9 cellular contexts compared by ENCODE assay signal in the genomic region with DNA sequence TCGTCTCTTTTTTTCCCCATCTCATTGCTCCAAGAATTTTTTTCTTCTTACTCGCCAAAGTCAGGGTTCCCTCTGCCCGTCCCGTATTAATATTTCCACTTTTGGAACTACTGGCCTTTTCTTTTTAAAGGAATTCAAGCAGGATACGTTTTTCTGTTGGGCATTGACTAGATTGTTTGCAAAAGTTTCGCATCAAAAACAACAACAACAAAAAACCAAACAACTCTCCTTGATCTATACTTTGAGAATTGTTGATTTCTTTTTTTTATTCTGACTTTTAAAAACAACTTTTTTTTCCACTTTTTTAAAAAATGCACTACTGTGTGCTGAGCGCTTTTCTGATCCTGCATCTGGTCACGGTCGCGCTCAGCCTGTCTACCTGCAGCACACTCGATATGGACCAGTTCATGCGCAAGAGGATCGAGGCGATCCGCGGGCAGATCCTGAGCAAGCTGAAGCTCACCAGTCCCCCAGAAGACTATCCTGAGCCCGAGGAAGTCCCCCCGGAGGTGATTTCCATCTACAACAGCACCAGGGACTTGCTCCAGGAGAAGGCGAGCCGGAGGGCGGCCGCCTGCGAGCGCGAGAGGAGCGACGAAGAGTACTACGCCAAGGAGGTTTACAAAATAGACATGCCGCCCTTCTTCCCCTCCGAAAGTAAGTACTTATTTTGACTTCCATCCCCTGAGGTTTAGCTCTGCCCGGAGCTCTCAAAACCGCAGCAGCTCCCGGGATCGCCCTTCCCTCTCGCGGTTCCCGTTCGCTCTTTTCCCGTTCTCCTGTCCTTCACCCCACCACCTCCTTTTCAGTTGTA. TPM values are rescaled to one million over a fixed set of nuclear protein-coding genes. Genes with fewer than 3 reads are reported as not detected.
DNase-seq lines count a peak whose midpoint lies in the region; ATAC-seq and TF ChIP-seq lines count a peak whose summit lies in the region.
"Had no signal": no experiment of that assay in that cellular context is flagged by ENCODE, and none has a peak within 500 bp of the region (broad histone marks: within the 10 kb centered on the region; RNA-seq: fewer than 3 reads in every experiment).

No MANE protein-coding gene starts in this region.

- TF ChIP-seq EP300 in upper lobe of left lung (IDR thresholded peaks at IDR 0.05), result no peak

- TF ChIP-seq POLR2A in upper lobe of left lung (IDR thresholded peaks at IDR 0.05), result no peak

- H3K27me3 ChIP-seq in MG63 (no peaks in the 10 kb centered on the region), lung (ENCODE audit: control insufficient read depth, insufficient read depth) (no peaks in the 10 kb centered on the region), upper lobe of left lung (no peaks in the 10 kb centered on the region)

- H3K4me1 ChIP-seq in lung (ENCODE audit: control insufficient read depth in 2 of 2, insufficient read depth in 2 of 2, low read length in 2 of 2) (peaks cover 0 to 2% of the 10 kb centered on the region in 2 donors), upper lobe of left lung (peaks cover 2 to 43% (median 12%) of the 10 kb centered on the region in 4 donors)

- ATAC-seq in lung (ENCODE audit: insufficient read depth, low FRiP score), result no peak
- ATAC-seq in upper lobe of left lung (ENCODE audit: low FRiP score in 2 of 2), result peak in 1 of 2 donors; percentile 5
- ATAC-seq in HG02588 (IDR thresholded peaks at IDR 0.05; ENCODE audit: unreplicated experiment), result no peak
- no peak for ATAC-seq in HG03354 (IDR thresholded peaks at IDR 0.05; ENCODE audit: poor library complexity, severe bottlenecking, unreplicated experiment)
- ATAC-seq in GM21786 (IDR thresholded peaks at IDR 0.05; ENCODE audit: unreplicated experiment), result no peak

- H3K27ac ChIP-seq in lung (ENCODE audit: low read depth in 1 of 2, low read length in 1 of 2) (peak overlapping the region; percentile 51 to 90), upper lobe of left lung (peak overlapping the region; percentile 73 to 88 (median 82))

- WGBS in lung, 2 donors, result 0 to 1% methylated on average over 39 of the region's 39 CpGs
- WGBS in upper lobe of left lung, 2 donors, result 1% methylated on average over 27 to 39 of the region's 39 CpGs

- TF ChIP-seq CTCF in choroid plexus epithelial cell (conservative IDR thresholded peaks at IDR 0.05; ENCODE audit: low read depth, low read length), result no peak
- TF ChIP-seq CTCF in lung (IDR thresholded peaks at IDR 0.05; ENCODE audit: control extremely low read depth, extremely low read depth), result no peak
- no peak for TF ChIP-seq CTCF in upper lobe of left lung (IDR thresholded peaks at IDR 0.05)

- H3K36me3 ChIP-seq in MG63 (peaks cover 6% of the 10 kb centered on the region), lung (ENCODE audit: control insufficient read depth in 2 of 2, insufficient read depth in 2 of 2, low read length in 2 of 2) (no peaks in the 10 kb centered on the region), upper lobe of left lung (no peaks in the 10 kb centered on the region)

- no peaks in the 10 kb centered on the region for H3K9me3 ChIP-seq in MG63
- H3K9me3 ChIP-seq in lung (ENCODE audit: control insufficient read depth in 2 of 2, insufficient read depth in 1 of 2, low read length in 1 of 2), result no peaks in the 10 kb centered on the region
- no peaks in the 10 kb centered on the region for H3K9me3 ChIP-seq in upper lobe of left lung

- DNase-seq in EH (ENCODE audit: low read depth), result peak; percentile 58
- DNase-seq in MG63, result peak; percentile 26
- no peak for DNase-seq in choroid plexus epithelial cell (ENCODE audit: low read depth)
- no peak for DNase-seq in lung (ENCODE audit: low spot score)
- DNase-seq in upper lobe of left lung, result peak; percentile 40 to 86

- peak overlapping the region; percentile 49 for H3K4me3 ChIP-seq in MG63
- H3K4me3 ChIP-seq in choroid plexus epithelial cell (ENCODE audit: low read depth, low read length), result peak overlapping the region; percentile 82
- H3K4me3 ChIP-seq in lung, result peak overlapping the region; percentile 64
- peak overlapping the region; percentile 52 to 72 (median 63) for H3K4me3 ChIP-seq in upper lobe of left lung

RNA-seq across cellular contexts. Expression of a gene that starts 1.5 kb away (rescaled TPM):
- 0.05 and 0.92 TPM in 2 replicates for total RNA-seq in MG63 (2014; rRNA removed; shearing (Covaris generic); ENCODE audit: low replicate concordance)
- total RNA-seq in lung, result 10 to 100 TPM in 1 of 2 donors, 1 to 10 TPM in 1; 4.4 to 53.7 TPM
- polyA plus RNA-seq in lung, result 1 to 10 TPM; 1.9 to 3.3 TPM
- 10 to 100 TPM in 3 of 6 donors, 1 to 10 TPM in 3; 4.2 to 13.7 (median 9.9) TPM for total RNA-seq in upper lobe of left lung
- total RNA-seq: T-helper 2 cell treated with Interferon-gamma antibody and Interleukin-4, amounts not matched to agents 100 ng/mL and 5 ng/mL, for 36 hours had no signal

Comparison
In these comparisons a context has a peak if more than half of its experiments do, and no peak if none do; other contexts are left out.
1. DNase-seq: peak in EH (single experiment), MG63 (single experiment) and upper lobe of left lung (2 of 2); none in choroid plexus epithelial cell (single experiment) and lung (single experiment).
2. Peak in every context shown above with its lines, with median percentiles within 50 percentile points of each other: H3K4me3 ChIP-seq.